Comparison of ENCODE assay signal across 8 cellular contexts in genomic region chr12:48814313-48815280, GRCh38. TPM values are rescaled to one million over a fixed set of nuclear protein-coding genes. Genes with fewer than 3 reads are reported as not detected.
DNase-seq lines count a peak whose midpoint lies in the region; ATAC-seq lines count a peak whose summit lies in the region.

No MANE protein-coding gene starts in this region.

- H3K27ac Mint-ChIP-seq in activated naive CD8-positive, alpha-beta T cell treated with anti-CD3 and anti-CD28 coated beads for 36 hours: peak overlapping the region; percentile 78

- H3K9me3 Mint-ChIP-seq in activated naive CD8-positive, alpha-beta T cell treated with anti-CD3 and anti-CD28 coated beads for 36 hours: no peaks in the 10 kb centered on the region

- H3K4me1 Mint-ChIP-seq in activated naive CD8-positive, alpha-beta T cell treated with anti-CD3 and anti-CD28 coated beads for 36 hours: peaks cover 26% of the 10 kb centered on the region

- H3K4me3 Mint-ChIP-seq in activated naive CD8-positive, alpha-beta T cell treated with anti-CD3 and anti-CD28 coated beads for 36 hours: peak overlapping the region; percentile 86

- H3K36me3 Mint-ChIP-seq in activated naive CD8-positive, alpha-beta T cell treated with anti-CD3 and anti-CD28 coated beads for 36 hours: no peaks in the 10 kb centered on the region

- ATAC-seq in GM21528 (IDR thresholded peaks at IDR 0.05; ENCODE audit: low FRiP score, unreplicated experiment): peak; percentile 75

- DNase-seq in ELR (ENCODE audit: low read depth): peak; percentile 84
- peak; percentile 82 for DNase-seq in HuH-7.5 (ENCODE audit: low spot score)
- DNase-seq in SK-N-DZ (ENCODE audit: low spot score): peak; percentile 70
- peak; percentile 87 for DNase-seq in activated naive CD8-positive, alpha-beta T cell treated with anti-CD3 and anti-CD28 coated beads for 36 hours
- DNase-seq in cardiac septum (ENCODE audit: low spot score): peak; percentile 91
- DNase-seq in posterior vena cava (ENCODE audit: low spot score): peak; percentile 96
- peak; percentile 87 for DNase-seq in ureter (ENCODE audit: low spot score)

- intact Hi-C loops in cardiac septum (cut with DNase I): no loop called here
- intact Hi-C loops in posterior vena cava (cut with DNase I): no loop called here

- peaks cover 26% of the 10 kb centered on the region for H3K27me3 Mint-ChIP-seq in activated naive CD8-positive, alpha-beta T cell treated with anti-CD3 and anti-CD28 coated beads for 36 hours

RNA-seq across cellular contexts. Expression of gene CACNB3, which starts 3.7 kb away (rescaled TPM):
- polyA plus RNA-seq in SK-N-DZ (2014; cell fraction: cytosol; rRNA removed): 30.7 and 39.1 TPM in 2 replicates
- 86.8 and 111 TPM in 2 replicates for polyA plus RNA-seq in SK-N-DZ (2014; cell fraction: nucleus; rRNA removed)
- total RNA-seq in activated naive CD8-positive, alpha-beta T cell treated with anti-CD3 and anti-CD28 coated beads for 36 hours: 1 to 10 TPM; 4.4 to 4.6 TPM
- total RNA-seq in cardiac septum (9.2 TPM), posterior vena cava (10 to 100 TPM; 11.8 to 23.8 TPM), ureter (59.7 TPM)

RNA-seq across cellular contexts. Expression of gene ADCY6, which starts 25.7 kb away (rescaled TPM):
- 22.0 and 26.2 TPM in 2 replicates for polyA plus RNA-seq in SK-N-DZ (2014; cell fraction: cytosol; rRNA removed)
- 60.7 and 76.8 TPM in 2 replicates for polyA plus RNA-seq in SK-N-DZ (2014; cell fraction: nucleus; rRNA removed)
- total RNA-seq in activated naive CD8-positive, alpha-beta T cell treated with anti-CD3 and anti-CD28 coated beads for 36 hours: under 1 TPM in 1 of 2 experiments, not detected in 1; 0.18 TPM
- total RNA-seq in cardiac septum (195 TPM), posterior vena cava (10 to 100 TPM; 31.6 to 39.2 TPM), ureter (98.0 TPM)

RNA-seq across cellular contexts. Expression of gene DDX23, which starts 37.4 kb away (rescaled TPM):
- polyA plus RNA-seq in SK-N-DZ (2014; cell fraction: cytosol; rRNA removed): 127 and 137 TPM in 2 replicates
- polyA plus RNA-seq in SK-N-DZ (2014; cell fraction: nucleus; rRNA removed): 264 and 274 TPM in 2 replicates
- total RNA-seq in activated naive CD8-positive, alpha-beta T cell treated with anti-CD3 and anti-CD28 coated beads for 36 hours: 100 to 1,000 TPM; 123 to 129 TPM
- total RNA-seq in cardiac septum (33.3 TPM), posterior vena cava (10 to 100 TPM; 40.7 to 48.6 TPM), ureter (71.7 TPM)

RNA-seq across cellular contexts. Expression of gene RND1, which starts 51.1 kb away (rescaled TPM):
- 0.42 TPM in 1 of 2 replicates, not detected in the other for polyA plus RNA-seq in SK-N-DZ (2014; cell fraction: cytosol; rRNA removed)
- 0.07 TPM in 1 of 2 replicates, not detected in the other for polyA plus RNA-seq in SK-N-DZ (2014; cell fraction: nucleus; rRNA removed)
- 1 to 10 TPM; 2.6 to 3.1 TPM for total RNA-seq in activated naive CD8-positive, alpha-beta T cell treated with anti-CD3 and anti-CD28 coated beads for 36 hours
- 0.62 TPM for total RNA-seq in cardiac septum
- total RNA-seq in posterior vena cava: under 1 TPM; 0.29 to 0.32 TPM
- 1.9 TPM for total RNA-seq in ureter

Comparison
In these comparisons a context has a peak if more than half of its experiments do, and no peak if none do; other contexts are left out.
1. Peak in every context shown above with its lines: DNase-seq and ATAC-seq.
2. RNA of gene ADCY6, which starts 25.7 kb away (total RNA-seq): 195 TPM in cardiac septum (single experiment), 98.0 TPM in ureter (single experiment) and 31.6 to 39.2 TPM in posterior vena cava; 0.18 TPM in activated naive CD8-positive, alpha-beta T cell treated with anti-CD3 and anti-CD28 coated beads for 36 hours; every median in the first group is over 10 times any median in the second.